In genomic region chr16:80654094-80654862, GRCh38 we compare ENCODE assay signal across 20 cellular contexts.
DNase-seq lines count a peak whose midpoint lies in the region; ATAC-seq, FAIRE-seq and TF ChIP-seq lines count a peak whose summit lies in the region.
"Had no signal": no experiment of that assay in that cellular context is flagged by ENCODE, and none has a peak within 500 bp of the region (broad histone marks: within the 10 kb centered on the region; RNA-seq: fewer than 3 reads in every experiment).

No MANE protein-coding gene starts in this region.

- H3K36me3 ChIP-seq in pancreas (no peaks in the 10 kb centered on the region), upper lobe of right lung (no peaks in the 10 kb centered on the region), SJCRH30 (no peaks in the 10 kb centered on the region)
- H3K36me3 ChIP-seq: BE2C had no signal

- H3K27me3 Mint-ChIP-seq in T-helper 17 cell = no peaks in the 10 kb centered on the region

- H3K27ac Mint-ChIP-seq in T-helper 17 cell = peak overlapping the region; percentile 92
- H3K27ac Mint-ChIP-seq: CD8-positive, alpha-beta T cell had no signal

- WGBS in pancreas, 2 donors = 61 to 62% methylated on average over 14 of the region's 14 CpGs

- peaks cover 0 to 12% (median 5%) of the 10 kb centered on the region in 3 donors for H3K4me1 ChIP-seq in pancreas
- no peaks in the 10 kb centered on the region for H3K4me1 ChIP-seq in upper lobe of right lung
- H3K4me1 ChIP-seq in SJCRH30 = no peaks in the 10 kb centered on the region
- H3K4me1 ChIP-seq: A549, BE2C had no signal

- no peaks in the 10 kb centered on the region for H3K36me3 Mint-ChIP-seq in T-helper 17 cell (ENCODE audit: low read depth)
- H3K36me3 Mint-ChIP-seq: CD8-positive, alpha-beta T cell had no signal

- H3K27ac ChIP-seq in C4-2B (peak overlapping the region; percentile 34), pancreas (no peak overlapping the region), upper lobe of right lung (no peak overlapping the region), SJCRH30 (no peak overlapping the region)
- H3K27ac ChIP-seq: A549, HL-60 had no signal

- ATAC-seq in T-helper 17 cell (no peak), pancreas (peak in 3 of 4 donors; percentile 53 to 94 (median 80)), upper lobe of right lung (peak; percentile 23)
- ATAC-seq: A549; CD8-positive, alpha-beta T cell; HCT116 had no signal

- H3K4me1 Mint-ChIP-seq in T-helper 17 cell = peaks cover 38% of the 10 kb centered on the region

- H3K9me3 ChIP-seq in T-helper 17 cell (ENCODE audit: control insufficient read depth, low read length, poor library complexity, severe bottlenecking) (no peaks in the 10 kb centered on the region), pancreas (peaks cover 0 to 6% (median 0%) of the 10 kb centered on the region in 4 donors), upper lobe of right lung (no peaks in the 10 kb centered on the region), SJCRH30 (replicated peaks) (no peaks in the 10 kb centered on the region)
- H3K9me3 ChIP-seq: A549, BE2C had no signal

- H3K27me3 ChIP-seq in pancreas = no peaks in the 10 kb centered on the region
- no peaks in the 10 kb centered on the region for H3K27me3 ChIP-seq in upper lobe of right lung
- H3K27me3 ChIP-seq in SJCRH30 = no peaks in the 10 kb centered on the region
- H3K27me3 ChIP-seq: BE2C had no signal

- FAIRE-seq in pancreas (lab: Jason Lieb, UNC) = no peak
- FAIRE-seq: A549, D721Med, G401.6, GM12892 had no signal

- TF ChIP-seq CTCF in C4-2B (conservative IDR thresholded peaks at IDR 0.05) (no peak), pancreas (IDR thresholded peaks at IDR 0.05) (no peak), upper lobe of right lung (IDR thresholded peaks at IDR 0.05) (no peak)

- DNase-seq in T-helper 17 cell (no peak), pancreas (peak in 2 of 6 donors; percentile 14 to 64), upper lobe of right lung (no peak), T1000 (lab: John Stamatoyannopoulos, UW) (no peak), SJCRH30 (no peak), middle frontal gyrus (ENCODE audit: extremely low spot score, low spot score) (no peak)
- DNase-seq: BE2C; CD8-positive, alpha-beta T cell; COR-L47; DMS153; DMS79 treated with DMSO at 0.1 percent for 48 hours; EL had no signal

- H3K4me3 ChIP-seq in pancreas (no peak overlapping the region), upper lobe of right lung (no peak overlapping the region), SJCRH30 (no peak overlapping the region)
- H3K4me3 ChIP-seq: A549 had no signal

- no peak overlapping the region for H3K4me3 Mint-ChIP-seq in T-helper 17 cell
- H3K4me3 Mint-ChIP-seq: CD14-positive monocyte had no signal

- intact Hi-C loops in pancreas (cut with DNase I) = no loop called here
- intact Hi-C loops in upper lobe of right lung (cut with DNase I) = no loop called here
